12 cellular contexts compared by ENCODE assay signal in genomic region chr19:11227201-11227886, GRCh38. TPM values are rescaled to one million over a fixed set of nuclear protein-coding genes. Genes with fewer than 3 reads are reported as not detected.
DNase-seq lines count a peak whose midpoint lies in the region; ATAC-seq, FAIRE-seq and TF ChIP-seq lines count a peak whose summit lies in the region.
"Had no signal": no experiment of that assay in that cellular context is flagged by ENCODE, and none has a peak within 500 bp of the region (broad histone marks: within the 10 kb centered on the region; RNA-seq: fewer than 3 reads in every experiment).

No MANE protein-coding gene starts in this region.

- ATAC-seq in WTC11 (peak; percentile 96), HepG2 (peak; percentile 51)

- 0 out of 2 replicates have a peak overlapping the region, but pooled peaks have one; percentile 23 for H3K27ac Mint-ChIP-seq in WTC11

- H3K36me3 ChIP-seq in HepG2 (replicated peaks in 1 of 2; ENCODE audit: control insufficient read depth in 1 of 2, insufficient read depth in 2 of 2, low read length in 2 of 2), result peaks cover 2 to 15% of the 10 kb centered on the region in 2 experiments; a peak in 3 of 5 replicates
- peaks cover 22 to 85% (median 79%) of the 10 kb centered on the region in 4 donors for H3K36me3 ChIP-seq in stomach

- 0 out of 2 replicates have a peak, but pooled peaks have one; percentile 27 for TF ChIP-seq RAD21 in HepG2 (CRISPR knock-in tag; IDR thresholded peaks at IDR 0.05)

- H3K9me3 Mint-ChIP-seq in WTC11, result peaks cover 5% of the 10 kb centered on the region; the same call in 1 of the 2 replicates

- no peak overlapping the region for H3K4me3 Mint-ChIP-seq in WTC11

- intact Hi-C loops in HepG2 (cut with micrococcal nuclease; ENCODE audit: unreplicated experiment) (loop anchor here (1.0 kb wide), 1 partner anchor 12 kb away; the partner anchor contains the start of gene ANGPTL8), stomach (cut with DNase I; ENCODE audit: low total_unique reads) (loop anchor here (10.0 kb wide), 1 partner anchor 213 kb away; no protein-coding TSS in a partner anchor)

- H3K9me3 ChIP-seq in HepG2 (ENCODE audit: low read length) (no peaks in the 10 kb centered on the region), stomach (no peaks in the 10 kb centered on the region)
- H3K9me3 ChIP-seq: right lobe of liver had no signal

- H3K4me1 Mint-ChIP-seq in WTC11, result peaks cover 3% of the 10 kb centered on the region; the same call in 1 of the 2 replicates

- H3K36me3 Mint-ChIP-seq in WTC11, result peaks cover 24% of the 10 kb centered on the region

- no peak overlapping the region for H3K9ac ChIP-seq in HepG2 (ENCODE audit: insufficient read depth, low read depth, low read length)

- H3K27me3 Mint-ChIP-seq in WTC11 (ENCODE audit: low read depth), result no peaks in the 10 kb centered on the region

- H3K27ac ChIP-seq in HepG2 (ENCODE audit: extremely low read length, insufficient read depth, low read length) (no peak overlapping the region), stomach (no peak overlapping the region)
- H3K27ac ChIP-seq: right lobe of liver had no signal

- in situ Hi-C loops in HepG2 (cut with HindIII; ENCODE audit: extremely low pct_ligation_motif_present, low pct_unique_long_range_greater_than_20kb), result no loop called here

- no peak for TF ChIP-seq EP300 in HepG2 (IDR thresholded peaks at IDR 0.05; ENCODE audit: low read depth in 2 of 2, low read length in 2 of 2)
- TF ChIP-seq EP300 in HepG2 (CRISPR knock-in tag; IDR thresholded peaks at IDR 0.05; ENCODE audit: borderline replicate concordance), result no peak
- no peak for TF ChIP-seq EP300 in stomach (IDR thresholded peaks at IDR 0.05)

- peak; percentile 33 for TF ChIP-seq CTCF in HFF-Myc (IDR thresholded peaks at IDR 0.05; ENCODE audit: low read depth, low read length, missing control alignments)
- TF ChIP-seq CTCF in WTC11 (IDR thresholded peaks at IDR 0.05), result peak; percentile 58
- peak; percentile 64 for TF ChIP-seq CTCF in HepG2 (CRISPR knock-in tag; IDR thresholded peaks at IDR 0.05)
- no peak for TF ChIP-seq CTCF in stomach (IDR thresholded peaks at IDR 0.05)

- H3K27me3 ChIP-seq in HepG2 (ENCODE audit: control insufficient read depth in 1 of 2, insufficient read depth in 2 of 2, low read length in 2 of 2) (no peaks in the 10 kb centered on the region), stomach (no peaks in the 10 kb centered on the region)
- H3K27me3 ChIP-seq: right lobe of liver had no signal

- H2AFZ ChIP-seq in HepG2 (ENCODE audit: low read length), result no peak overlapping the region

- DNase-seq in NCI-H1436 (lab: John Stamatoyannopoulos, UW) (peak; percentile 7), NCI-H1436 treated with DMSO at 0.1 percent for 48 hours (lab: John Stamatoyannopoulos, UW) (no peak), HFF-Myc (ENCODE audit: extremely low read depth, low read depth) (no peak), WTC11 (ENCODE audit: low spot score) (peak; percentile 92), HepG2 (ENCODE audit: low spot score) (peak; percentile 27), OCI-M2 (lab: John Stamatoyannopoulos, UW; ENCODE audit: unreplicated experiment) (no peak), HK-2 (ENCODE audit: unreplicated experiment) (no peak), stomach (no peak)
- DNase-seq: NCI-H1105 treated with DMSO at 0.1 percent for 48 hours, right lobe of liver had no signal

- no peak overlapping the region for H3K4me2 ChIP-seq in HepG2 (ENCODE audit: low read depth, low read length)

- CTCF ChIA-PET in WTC11 (lab: Charles Lee) (interaction anchor here (0.5 to 2.3 kb wide), 31 partner anchors 8 to 356 kb away, joined by 3 to 24 read pairs (median 4); partner anchors contain the start of genes DOCK6 and SWSAP1), HepG2 (lab: Yijun Ruan, JAX; ENCODE audit: low intra/inter-chr PET ratio, low total read pairs) (no interaction called here)

- H3K4me3 ChIP-seq in HFF-Myc (replicated peaks; ENCODE audit: low read depth, low read length), result no peak overlapping the region
- no peak overlapping the region for H3K4me3 ChIP-seq in HepG2 (replicated peaks in 1 of 3; ENCODE audit: insufficient read depth in 1 of 3, low read depth in 2 of 3, low read length in 3 of 3)
- H3K4me3 ChIP-seq in stomach, result no peak overlapping the region
- H3K4me3 ChIP-seq: right lobe of liver had no signal

- no peaks in the 10 kb centered on the region for H3K79me2 ChIP-seq in HepG2 (ENCODE audit: insufficient read depth, low read length)

- 93% methylated on average over 14 of the region's 14 CpGs for WGBS in HepG2 (ENCODE audit: low lambda C conversion rate)
- WGBS in stomach, 5 donors, result 85 to 93% (median 92%) methylated on average over 14 of the region's 14 CpGs

- FAIRE-seq in HepG2 (lab: Jason Lieb, UNC), result no peak
- FAIRE-seq: GM12891 had no signal

- TF ChIP-seq POLR2A in HepG2 (IDR thresholded peaks at IDR 0.05; ENCODE audit: insufficient read depth in 1 of 2, low read depth in 2 of 2, low read length in 2 of 2), result no peak
- TF ChIP-seq POLR2A in stomach (IDR thresholded peaks at IDR 0.05), result no peak

- H3K4me1 ChIP-seq in HepG2 (ENCODE audit: insufficient read depth, low read length), result peaks cover 22% of the 10 kb centered on the region
- H3K4me1 ChIP-seq in stomach, result no peaks in the 10 kb centered on the region

- POLR2A ChIA-PET in WTC11 (lab: Charles Lee), result interaction anchor here (0.5 to 0.8 kb wide), 2 partner anchors 94 to 363 kb away, joined by 3 to 6 read pairs; no protein-coding TSS in a partner anchor
- POLR2A ChIA-PET in HepG2 (lab: Yijun Ruan, JAX), result no interaction called here

- H4K20me1 ChIP-seq in HepG2 (ENCODE audit: insufficient read depth, low read length), result no peaks in the 10 kb centered on the region

- no TSS peak for BruUV-seq in HepG2 (replicated peaks; lab: Mats Ljungman, UMichigan)

RNA-seq across cellular contexts. Expression of gene ANGPTL8, which starts 12.1 kb away (rescaled TPM):
- total RNA-seq in WTC11 (2021), result 0.30 TPM in 1 of 3 replicates, not detected in the others
- 9.8 and 27.3 TPM in 2 replicates for total RNA-seq in HepG2 (2016; rRNA removed; fragmentation: Illumina TruSeq; extraction: Trizol)
- 8.5 and 9.2 TPM in 2 replicates for total RNA-seq in HepG2 (2016; cell fraction: cytosol; rRNA removed; fragmentation: Illumina TruSeq; extraction: Trizol; ENCODE audit: low read depth)
- total RNA-seq in HepG2 (2016; cell fraction: insoluble cytoplasmic fraction; rRNA removed; fragmentation: Illumina TruSeq; extraction: Trizol), result 10.0 and 28.0 TPM in 2 replicates
- 4.7 and 6.0 TPM in 2 replicates for total RNA-seq in HepG2 (2016; cell fraction: membrane; rRNA removed; fragmentation: Illumina TruSeq; extraction: Trizol)
- 17.9 and 23.8 TPM in 2 replicates for total RNA-seq in HepG2 (2016; cell fraction: nucleus; rRNA removed; fragmentation: Illumina TruSeq; extraction: Trizol)
- polyA plus RNA-seq in HepG2 (2011; rRNA removed), result 243 and 436 TPM in 2 replicates
- polyA plus RNA-seq in HepG2 (2011; cell fraction: cytosol; rRNA removed), result 348 and 360 TPM in 2 replicates
- 144 and 221 TPM in 2 replicates for polyA plus RNA-seq in HepG2 (2011; cell fraction: nucleus; rRNA removed)
- 51.8 and 140 TPM in 2 replicates for polyA plus RNA-seq in HepG2 (2012)
- polyA plus RNA-seq in HepG2 (2016; cell fraction: cytosol; fragmentation: Illumina TruSeq; extraction: Trizol; ENCODE audit: low read depth), result 5.4 and 8.8 TPM in 2 replicates
- 8.3 and 9.3 TPM in 2 replicates for polyA plus RNA-seq in HepG2 (2016; cell fraction: insoluble cytoplasmic fraction; fragmentation: Illumina TruSeq; extraction: Trizol; ENCODE audit: low read depth)
- polyA plus RNA-seq in HepG2 (2016; cell fraction: membrane; fragmentation: Illumina TruSeq; extraction: Trizol; ENCODE audit: low read depth), result 5.7 and 6.0 TPM in 2 replicates
- polyA plus RNA-seq in HepG2 (2016; cell fraction: nucleus; fragmentation: Illumina TruSeq; extraction: Trizol; ENCODE audit: insufficient read depth, low read depth), result 33.3 and 34.8 TPM in 2 replicates
- 46.9 TPM in 1 of 2 replicates, not detected in the other for polyA minus RNA-seq in HepG2 (2011; rRNA and poly(A)+ RNA removed; ENCODE audit: low replicate concordance)
- 34.2 and 44.2 TPM in 2 replicates for polyA minus RNA-seq in HepG2 (2011; cell fraction: cytosol; rRNA and poly(A)+ RNA removed)
- 16.1 and 21.8 TPM in 2 replicates for polyA minus RNA-seq in HepG2 (2011; cell fraction: nucleus; rRNA and poly(A)+ RNA removed)
- total RNA-seq in stomach, result not detected
- polyA plus RNA-seq in stomach, result under 1 TPM in 1 of 3 donors, not detected in 2; 0.70 TPM
- polyA plus RNA-seq: AG04450 had no signal

RNA-seq across cellular contexts. Expression of gene KANK2, which starts 30.0 kb away (rescaled TPM):
- total RNA-seq in WTC11 (2021), result 31.8 to 35.1 TPM (median 33.2 TPM) in 3 replicates
- total RNA-seq in HepG2 (2016; rRNA removed; fragmentation: Illumina TruSeq; extraction: Trizol), result 11.0 and 12.9 TPM in 2 replicates
- 1.5 TPM in 2 replicates for total RNA-seq in HepG2 (2016; cell fraction: cytosol; rRNA removed; fragmentation: Illumina TruSeq; extraction: Trizol; ENCODE audit: low read depth)
- total RNA-seq in HepG2 (2016; cell fraction: insoluble cytoplasmic fraction; rRNA removed; fragmentation: Illumina TruSeq; extraction: Trizol), result 10.8 and 16.5 TPM in 2 replicates
- total RNA-seq in HepG2 (2016; cell fraction: membrane; rRNA removed; fragmentation: Illumina TruSeq; extraction: Trizol), result 6.2 TPM in 2 replicates
- 12.8 and 13.5 TPM in 2 replicates for total RNA-seq in HepG2 (2016; cell fraction: nucleus; rRNA removed; fragmentation: Illumina TruSeq; extraction: Trizol)
- polyA plus RNA-seq in HepG2 (2011; rRNA removed), result 5.7 and 6.8 TPM in 2 replicates
- 4.3 and 5.1 TPM in 2 replicates for polyA plus RNA-seq in HepG2 (2011; cell fraction: cytosol; rRNA removed)
- polyA plus RNA-seq in HepG2 (2011; cell fraction: nucleus; rRNA removed), result 21.5 and 24.8 TPM in 2 replicates
- 7.1 and 11.3 TPM in 2 replicates for polyA plus RNA-seq in HepG2 (2012)
- polyA plus RNA-seq in HepG2 (2016; cell fraction: cytosol; fragmentation: Illumina TruSeq; extraction: Trizol; ENCODE audit: low read depth), result 0.79 and 1.2 TPM in 2 replicates
- 8.4 and 13.7 TPM in 2 replicates for polyA plus RNA-seq in HepG2 (2016; cell fraction: insoluble cytoplasmic fraction; fragmentation: Illumina TruSeq; extraction: Trizol; ENCODE audit: low read depth)
- 2.9 and 3.9 TPM in 2 replicates for polyA plus RNA-seq in HepG2 (2016; cell fraction: membrane; fragmentation: Illumina TruSeq; extraction: Trizol; ENCODE audit: low read depth)
- 27.2 and 28.0 TPM in 2 replicates for polyA plus RNA-seq in HepG2 (2016; cell fraction: nucleus; fragmentation: Illumina TruSeq; extraction: Trizol; ENCODE audit: insufficient read depth, low read depth)
- polyA minus RNA-seq in HepG2 (2011; rRNA and poly(A)+ RNA removed; ENCODE audit: low replicate concordance), result 25.5 and 78.0 TPM in 2 replicates
- 8.5 and 9.8 TPM in 2 replicates for polyA minus RNA-seq in HepG2 (2011; cell fraction: cytosol; rRNA and poly(A)+ RNA removed)
- polyA minus RNA-seq in HepG2 (2011; cell fraction: nucleus; rRNA and poly(A)+ RNA removed), result 5.2 and 9.0 TPM in 2 replicates
- total RNA-seq in stomach, result 100 to 1,000 TPM; 120 to 415 (median 251) TPM
- 100 to 1,000 TPM in 2 of 3 donors, 10 to 100 TPM in 1; 82.4 to 158 (median 144) TPM for polyA plus RNA-seq in stomach

RNA-seq across cellular contexts. Expression of gene DOCK6, which starts 35.0 kb away (rescaled TPM):
- 88.8 to 100 TPM (median 90.7 TPM) in 3 replicates for total RNA-seq in WTC11 (2021)
- total RNA-seq in HepG2 (2016; rRNA removed; fragmentation: Illumina TruSeq; extraction: Trizol), result 4.1 and 5.4 TPM in 2 replicates
- total RNA-seq in HepG2 (2016; cell fraction: cytosol; rRNA removed; fragmentation: Illumina TruSeq; extraction: Trizol; ENCODE audit: low read depth), result 4.1 and 5.4 TPM in 2 replicates
- total RNA-seq in HepG2 (2016; cell fraction: insoluble cytoplasmic fraction; rRNA removed; fragmentation: Illumina TruSeq; extraction: Trizol), result 3.1 and 3.4 TPM in 2 replicates
- 3.4 and 4.4 TPM in 2 replicates for total RNA-seq in HepG2 (2016; cell fraction: membrane; rRNA removed; fragmentation: Illumina TruSeq; extraction: Trizol)
- 5.8 and 8.9 TPM in 2 replicates for total RNA-seq in HepG2 (2016; cell fraction: nucleus; rRNA removed; fragmentation: Illumina TruSeq; extraction: Trizol)
- 38.1 and 46.6 TPM in 2 replicates for polyA plus RNA-seq in HepG2 (2011; rRNA removed)
- polyA plus RNA-seq in HepG2 (2011; cell fraction: cytosol; rRNA removed), result 15.5 and 23.3 TPM in 2 replicates
- 209 and 275 TPM in 2 replicates for polyA plus RNA-seq in HepG2 (2011; cell fraction: nucleus; rRNA removed)
- 28.7 and 32.5 TPM in 2 replicates for polyA plus RNA-seq in HepG2 (2012)
- 1.4 and 1.7 TPM in 2 replicates for polyA plus RNA-seq in HepG2 (2016; cell fraction: cytosol; fragmentation: Illumina TruSeq; extraction: Trizol; ENCODE audit: low read depth)
- polyA plus RNA-seq in HepG2 (2016; cell fraction: insoluble cytoplasmic fraction; fragmentation: Illumina TruSeq; extraction: Trizol; ENCODE audit: low read depth), result 5.4 and 9.2 TPM in 2 replicates
- polyA plus RNA-seq in HepG2 (2016; cell fraction: membrane; fragmentation: Illumina TruSeq; extraction: Trizol; ENCODE audit: low read depth), result 3.5 and 3.9 TPM in 2 replicates
- 29.0 and 30.8 TPM in 2 replicates for polyA plus RNA-seq in HepG2 (2016; cell fraction: nucleus; fragmentation: Illumina TruSeq; extraction: Trizol; ENCODE audit: insufficient read depth, low read depth)
- 8.5 and 93.0 TPM in 2 replicates for polyA minus RNA-seq in HepG2 (2011; rRNA and poly(A)+ RNA removed; ENCODE audit: low replicate concordance)
- polyA minus RNA-seq in HepG2 (2011; cell fraction: cytosol; rRNA and poly(A)+ RNA removed), result 27.5 and 35.8 TPM in 2 replicates
- polyA minus RNA-seq in HepG2 (2011; cell fraction: nucleus; rRNA and poly(A)+ RNA removed), result 45.7 and 50.6 TPM in 2 replicates
- 100 to 1,000 TPM in 2 of 5 donors, 10 to 100 TPM in 3; 32.1 to 243 (median 99.5) TPM for total RNA-seq in stomach
- 10 to 100 TPM; 21.4 to 39.8 (median 24.0) TPM for polyA plus RNA-seq in stomach

Comparison
In these comparisons a context has a peak if more than half of its experiments do, and no peak if none do; other contexts are left out.
1. DNase-seq: peak in NCI-H1436 (single experiment), WTC11 (single experiment) and HepG2 (single experiment); none in NCI-H1436 treated with DMSO at 0.1 percent for 48 hours (single experiment), HFF-Myc (single experiment), OCI-M2 (single experiment), HK-2 (single experiment) and stomach (single experiment).
2. CTCF ChIP-seq: peak in HFF-Myc (single experiment), WTC11 (single experiment) and HepG2 (single experiment); none in stomach (0 of 7).